Comparison of ENCODE assay signal across 8 cellular contexts in the genomic region with DNA sequence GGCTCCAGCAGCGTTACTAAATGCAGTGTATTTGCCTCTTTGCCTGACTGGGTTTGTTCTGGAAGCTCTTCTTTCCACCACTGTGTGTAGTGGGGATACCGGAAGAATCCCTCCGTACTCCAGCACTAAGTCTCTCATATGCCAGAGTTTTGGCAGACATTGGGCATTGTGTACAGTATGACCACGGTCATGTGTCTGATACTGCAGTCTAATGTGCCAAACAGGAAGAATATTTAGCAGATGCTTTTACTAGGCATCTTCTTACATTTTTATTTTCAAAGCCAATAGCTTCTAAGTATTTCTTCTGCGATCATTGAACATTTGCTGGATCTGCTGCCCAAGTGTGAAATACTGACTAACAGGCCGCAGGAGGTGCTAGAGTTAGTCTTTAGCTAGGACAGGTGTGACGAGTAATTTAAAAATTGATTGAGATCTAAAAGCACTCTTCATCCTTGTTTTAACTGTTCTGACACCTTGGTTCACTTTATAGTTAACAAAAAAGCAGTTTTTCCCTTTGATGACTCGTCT. TPM values are rescaled to one million over a fixed set of nuclear protein-coding genes. Genes with fewer than 3 reads are reported as not detected.
DNase-seq lines count a peak whose midpoint lies in the region; ATAC-seq and TF ChIP-seq lines count a peak whose summit lies in the region.

No MANE protein-coding gene starts in this region.

- no peak for ATAC-seq in naive thymus-derived CD4-positive, alpha-beta T cell
- ATAC-seq in GM21786 (IDR thresholded peaks at IDR 0.05; ENCODE audit: unreplicated experiment) (no peak), HG03432 (IDR thresholded peaks at IDR 0.05; ENCODE audit: unreplicated experiment) (no peak)

- H3K27ac ChIP-seq in endodermal cell (ENCODE audit: low read depth, low read length), result no peak overlapping the region
- H3K27ac ChIP-seq in naive thymus-derived CD4-positive, alpha-beta T cell (ENCODE audit: low read depth, low read length), result no peak overlapping the region

- intact Hi-C loops in naive thymus-derived CD4-positive, alpha-beta T cell (cut with micrococcal nuclease), result loop anchor here in 1 of 2 donors (5.0 to 10.0 kb wide), 4 partner anchors 85 to 573 kb away; no protein-coding TSS in a partner anchor

- peaks cover 56% of the 10 kb centered on the region for H3K27me3 Mint-ChIP-seq in endodermal cell (ENCODE audit: insufficient read depth)
- peaks cover 29 to 56% (median 47%) of the 10 kb centered on the region in 5 donors for H3K27me3 Mint-ChIP-seq in naive thymus-derived CD4-positive, alpha-beta T cell

- POLR2A ChIA-PET in naive thymus-derived CD4-positive, alpha-beta T cell (lab: Charles Lee), result no interaction called here

- H3K36me3 ChIP-seq in NT2/D1 (ENCODE audit: insufficient read depth, insufficient read length, low read length) (no peaks in the 10 kb centered on the region), endodermal cell (ENCODE audit: control insufficient read depth, insufficient read depth, low read length) (no peaks in the 10 kb centered on the region)
- H3K36me3 ChIP-seq in naive thymus-derived CD4-positive, alpha-beta T cell (ENCODE audit: control insufficient read depth in 2 of 3, insufficient read depth in 3 of 3, low read length in 3 of 3), result no peaks in the 10 kb centered on the region

- H3K4me1 ChIP-seq in NT2/D1 (ENCODE audit: insufficient read depth, insufficient read length), result no peaks in the 10 kb centered on the region
- no peaks in the 10 kb centered on the region for H3K4me1 ChIP-seq in endodermal cell (ENCODE audit: control insufficient read depth, insufficient read depth, low read length)
- peaks cover 0 to 7% of the 10 kb centered on the region in 2 donors for H3K4me1 ChIP-seq in naive thymus-derived CD4-positive, alpha-beta T cell (ENCODE audit: control insufficient read depth in 2 of 2, insufficient read depth in 2 of 2, low read length in 2 of 2)

- peak overlapping the region; percentile 71 for H3K9ac ChIP-seq in NT2/D1 (ENCODE audit: insufficient read length, low read depth)
- no peak overlapping the region for H3K9ac ChIP-seq in endodermal cell (ENCODE audit: extremely low read depth, low read length, poor library complexity, severe bottlenecking)

- no peaks in the 10 kb centered on the region for H3K9me3 Mint-ChIP-seq in endodermal cell
- peaks cover 0 to 3% (median 0%) of the 10 kb centered on the region in 11 donors for H3K9me3 Mint-ChIP-seq in naive thymus-derived CD4-positive, alpha-beta T cell

- H3K9me3 ChIP-seq in NT2/D1 (ENCODE audit: insufficient read depth, low read length), result no peaks in the 10 kb centered on the region
- no peaks in the 10 kb centered on the region for H3K9me3 ChIP-seq in endodermal cell (ENCODE audit: control insufficient read depth, low read length)
- no peaks in the 10 kb centered on the region for H3K9me3 ChIP-seq in naive thymus-derived CD4-positive, alpha-beta T cell (ENCODE audit: control insufficient read depth in 2 of 3, low read length in 3 of 3)

- TF ChIP-seq CTCF in GM12873 (IDR thresholded peaks at IDR 0.05; ENCODE audit: insufficient read depth, low read depth, low read length, missing control alignments) (peak; percentile 18), endodermal cell (conservative IDR thresholded peaks at IDR 0.05) (peak; percentile 12)

- no peak for DNase-seq in NT2/D1 (ENCODE audit: low read depth, low spot score)
- DNase-seq in endodermal cell, result no peak
- DNase-seq in naive thymus-derived CD4-positive, alpha-beta T cell, result no peak
- no peak for DNase-seq in activated CD8-positive, alpha-beta memory T cell treated with anti-CD3 and anti-CD28 coated beads, Interleukin-2, amount 50 U/mL, for 4 hours
- no peak for DNase-seq in NOMO-1 treated with dmso at 0.1 percent for 144 hours (lab: John Stamatoyannopoulos, UW; ENCODE audit: unreplicated experiment)

- peak overlapping the region; percentile 61 for H3K4me3 Mint-ChIP-seq in endodermal cell
- peak overlapping the region; percentile 62 to 80 (median 73) for H3K4me3 Mint-ChIP-seq in naive thymus-derived CD4-positive, alpha-beta T cell

- no peaks in the 10 kb centered on the region for H3K36me3 Mint-ChIP-seq in endodermal cell (ENCODE audit: low read depth)
- no peaks in the 10 kb centered on the region for H3K36me3 Mint-ChIP-seq in naive thymus-derived CD4-positive, alpha-beta T cell

- peaks cover 23% of the 10 kb centered on the region for H3K4me1 Mint-ChIP-seq in endodermal cell
- peaks cover 4 to 25% (median 21%) of the 10 kb centered on the region in 7 donors for H3K4me1 Mint-ChIP-seq in naive thymus-derived CD4-positive, alpha-beta T cell

- no peak overlapping the region for H3K27ac Mint-ChIP-seq in endodermal cell
- no peak overlapping the region for H3K27ac Mint-ChIP-seq in naive thymus-derived CD4-positive, alpha-beta T cell

- peaks cover 55% of the 10 kb centered on the region for H3K27me3 ChIP-seq in NT2/D1 (ENCODE audit: insufficient read depth, insufficient read length)
- peaks cover 34% of the 10 kb centered on the region for H3K27me3 ChIP-seq in endodermal cell (ENCODE audit: control insufficient read depth, insufficient read depth, low read length, poor library complexity, severe bottlenecking)
- peaks cover 0 to 4% of the 10 kb centered on the region in 2 donors for H3K27me3 ChIP-seq in naive thymus-derived CD4-positive, alpha-beta T cell (ENCODE audit: control insufficient read depth in 2 of 2, insufficient read depth in 2 of 2, low read length in 2 of 2)

- peak overlapping the region; percentile 61 for H3K4me3 ChIP-seq in NT2/D1 (ENCODE audit: insufficient read length, low read depth)
- H3K4me3 ChIP-seq in endodermal cell (ENCODE audit: low read length), result peak overlapping the region; percentile 82
- no peak overlapping the region for H3K4me3 ChIP-seq in naive thymus-derived CD4-positive, alpha-beta T cell (ENCODE audit: low read length)

- CTCF ChIA-PET in naive thymus-derived CD4-positive, alpha-beta T cell (lab: Charles Lee), result no interaction called here

- 58 to 64% methylated on average over 6 to 8 of the region's 8 CpGs for WGBS in endodermal cell (ENCODE audit: insufficient coverage in 1 of 2, insufficient read length in 1 of 2), 2 experiments

RNA-seq across cellular contexts. Expression of gene FAM78B, which starts 0.7 kb away (rescaled TPM):
- 1 to 10 TPM; 2.3 to 4.2 TPM for total RNA-seq in endodermal cell
- polyA plus RNA-seq in endodermal cell (2013, experiment 1 of 2), result 2.5 TPM
- 2.2 TPM for polyA plus RNA-seq in endodermal cell (2013, experiment 2 of 2)
- total RNA-seq in naive thymus-derived CD4-positive, alpha-beta T cell, result under 1 TPM in 2 of 5 experiments, not detected in 3; 0.45 to 0.58 TPM
- under 1 TPM in 1 of 2 donors, not detected in 1; 0.12 TPM for polyA plus RNA-seq in naive thymus-derived CD4-positive, alpha-beta T cell
